In genomic region chr2:122340246-122340645, GRCh38 we compare ENCODE assay signal across 11 cellular contexts.
DNase-seq lines count a peak whose midpoint lies in the region; ATAC-seq and TF ChIP-seq lines count a peak whose summit lies in the region.
"Had no signal": no experiment of that assay in that cellular context is flagged by ENCODE, and none has a peak within 500 bp of the region (broad histone marks: within the 10 kb centered on the region; RNA-seq: fewer than 3 reads in every experiment).

No MANE protein-coding gene starts in this region.

- no peaks in the 10 kb centered on the region for H3K9me3 ChIP-seq in colonic mucosa

- H3K4me3 ChIP-seq in colonic mucosa = no peak overlapping the region

- H3K27me3 ChIP-seq in colonic mucosa = no peaks in the 10 kb centered on the region

- no peaks in the 10 kb centered on the region for H3K4me1 ChIP-seq in colonic mucosa

- H3K36me3 ChIP-seq in colonic mucosa = no peaks in the 10 kb centered on the region

- H3K9ac ChIP-seq in colonic mucosa (ENCODE audit: low read depth in 2 of 2, low read length in 2 of 2) = no peak overlapping the region

- TF ChIP-seq CTCF in colonic mucosa (IDR thresholded peaks at IDR 0.05) = no peak

- ATAC-seq in GM18867 (IDR thresholded peaks at IDR 0.05; ENCODE audit: unreplicated experiment) = peak; percentile 100
- ATAC-seq in GM21723 (IDR thresholded peaks at IDR 0.05; ENCODE audit: unreplicated experiment) = peak; percentile 95
- peak; percentile 96 for ATAC-seq in HG03439 (IDR thresholded peaks at IDR 0.05; ENCODE audit: unreplicated experiment)

- intact Hi-C loops in colonic mucosa (cut with DNase I) = no loop called here
- intact Hi-C loops in posterior cingulate gyrus (cut with DNase I) = no loop called here

- peak; percentile 30 for DNase-seq in RPMI7951 (ENCODE audit: low read depth)
- DNase-seq in colonic mucosa = no peak
- DNase-seq in DMS153 treated with DMSO at 0.1 percent for 48 hours (lab: John Stamatoyannopoulos, UW; ENCODE audit: unreplicated experiment) = no peak
- no peak for DNase-seq in T-helper 1 cell
- no peak for DNase-seq in posterior cingulate gyrus
- DNase-seq: cortex of kidney, DND-41 had no signal

- no peak overlapping the region for H3K27ac ChIP-seq in colonic mucosa
- H3K27ac ChIP-seq: RWPE1 had no signal
